In genomic region chr5:134905246-134905996, GRCh38 we compare ENCODE assay signal across 1 cellular context.
TF ChIP-seq lines count a peak whose summit lies in the region.

No MANE protein-coding gene starts in this region.

TF ChIP-seq in K562, 482 proteins besides CTCF, POLR2A, EP300 and RAD21 (continues in another document):
- TF ChIP-seq MLLT1 (IDR thresholded peaks at IDR 0.05) (peak in 1 of 2 experiments; percentile 41; a peak in 1 of 4 replicates), SMARCE1 (IDR thresholded peaks at IDR 0.05) (peak; percentile 57; the same call in 1 of the 2 replicates), JUN (IDR thresholded peaks at IDR 0.05; ENCODE audit: borderline replicate concordance, low read depth, low read length) (peak; percentile 3; the same call in 1 of the 2 replicates), JUN (CRISPR knock-in tag; IDR thresholded peaks at IDR 0.05; ENCODE audit: borderline replicate concordance) (no peak), POU5F1 (IDR thresholded peaks at IDR 0.05; ENCODE audit: borderline replicate concordance, low read depth, low read length, partially characterized antibody) (no peak), POLR2B (IDR thresholded peaks at IDR 0.05; ENCODE audit: low read depth, partially characterized antibody) (peak; percentile 16), CHD1 (IDR thresholded peaks at IDR 0.05; ENCODE audit: low read length) (peak; percentile 59), ZNF766 (CRISPR knock-in tag; conservative IDR thresholded peaks at IDR 0.05) (0 out of 2 replicates have a peak, but pooled peaks have one; percentile 8), L3MBTL2 (IDR thresholded peaks at IDR 0.05) (peak; percentile 27), TOE1 (IDR thresholded peaks at IDR 0.05; ENCODE audit: borderline replicate concordance) (peak; percentile 50; the same call in 1 of the 2 replicates), TOE1 (CRISPR knock-in tag; IDR thresholded peaks at IDR 0.05; ENCODE audit: borderline replicate concordance, low read depth) (no peak), NR2C1 (IDR thresholded peaks at IDR 0.05) (no peak), NR2C1 (tag; IDR thresholded peaks at IDR 0.05) (peak; percentile 78), ARNT (IDR thresholded peaks at IDR 0.05) (peak; percentile 20 to 63; a peak in 2 of 4 replicates), PHF8 (IDR thresholded peaks at IDR 0.05; ENCODE audit: borderline replicate concordance, low read length) (peak; percentile 55), U2AF1 (optimal IDR thresholded peaks at IDR 0.05; ENCODE audit: low read depth, low read length) (peak; percentile 6), GABPA (tag; conservative IDR thresholded peaks at IDR 0.05; ENCODE audit: low read depth) (peak; percentile 71), HDAC1 (IDR thresholded peaks at IDR 0.05) (peak in 1 of 2 experiments; percentile 24; a peak in 2 of 4 replicates), RBBP5 (IDR thresholded peaks at IDR 0.05; ENCODE audit: borderline replicate concordance, insufficient read depth, low read length, poor library complexity, severe bottlenecking) (peak; percentile 11), AFF4 (CRISPR knock-in tag; IDR thresholded peaks at IDR 0.05) (peak; percentile 86; the same call in 1 of the 2 replicates), NR3C1 (CRISPR knock-in tag; IDR thresholded peaks at IDR 0.05) (no peak), ETV5 (CRISPR knock-in tag; IDR thresholded peaks at IDR 0.05; ENCODE audit: low read depth) (0 out of 2 replicates have a peak, but pooled peaks have one; percentile 49), ETV1 (tag; conservative IDR thresholded peaks at IDR 0.05; ENCODE audit: low read depth) (peak; percentile 78), HLTF (IDR thresholded peaks at IDR 0.05) (no peak), ESRRA (IDR thresholded peaks at IDR 0.05; ENCODE audit: borderline replicate concordance, low read depth) (peak; percentile 62; the same call in 1 of the 2 replicates), RBFOX2 (IDR thresholded peaks at IDR 0.05; ENCODE audit: low read depth, low read length) (peak; percentile 79), SP1 (CRISPR knock-in tag; IDR thresholded peaks at IDR 0.05) (peak; percentile 62; the same call in 1 of the 2 replicates), FOXA3 (CRISPR knock-in tag; conservative IDR thresholded peaks at IDR 0.05 in 1 of 2, IDR thresholded peaks at IDR 0.05 in 1 of 2) (peak in 1 of 2 experiments; percentile 25; a peak in 1 of 4 replicates), SMARCC2 (IDR thresholded peaks at IDR 0.05; ENCODE audit: low read depth) (peak; percentile 42; the same call in 1 of the 2 replicates), MYBL2 (IDR thresholded peaks at IDR 0.05; ENCODE audit: low read depth) (peak; percentile 93), MYBL2 (CRISPR knock-in tag; IDR thresholded peaks at IDR 0.05; ENCODE audit: borderline replicate concordance) (no peak), NFYB (IDR thresholded peaks at IDR 0.05; ENCODE audit: extremely low read depth, insufficient read length) (no peak), E2F3 (CRISPR knock-in tag; IDR thresholded peaks at IDR 0.05) (peak; percentile 66; the same call in 1 of the 2 replicates), ZEB2 (IDR thresholded peaks at IDR 0.05) (peak; percentile 37; the same call in 1 of the 2 replicates), NR2C2 (CRISPR knock-in tag; IDR thresholded peaks at IDR 0.05) (no peak), NR2C2 (tag; IDR thresholded peaks at IDR 0.05) (peak; percentile 89), ZNF212 (CRISPR knock-in tag; IDR thresholded peaks at IDR 0.05) (no peak), RAD51 (IDR thresholded peaks at IDR 0.05; ENCODE audit: borderline replicate concordance, low read depth) (0 out of 2 replicates have a peak, but pooled peaks have one; percentile 25), SUPT5H (IDR thresholded peaks at IDR 0.05) (0 out of 2 replicates have a peak, but pooled peaks have one; percentile 33), PCBP1 (IDR thresholded peaks at IDR 0.05; ENCODE audit: low read depth, low read length, poor library complexity, severe bottlenecking) (no peak), ATF6 (CRISPR knock-in tag; IDR thresholded peaks at IDR 0.05) (no peak; the same call in 1 of the 2 replicates), CBX5 (IDR thresholded peaks at IDR 0.05; ENCODE audit: borderline replicate concordance, low read depth) (0 out of 2 replicates have a peak, but pooled peaks have one; percentile 59), ZNF639 (CRISPR knock-in tag; conservative IDR thresholded peaks at IDR 0.05 in 1 of 2, IDR thresholded peaks at IDR 0.05 in 1 of 2) (peak in 1 of 2 experiments; percentile 91; a peak in 2 of 4 replicates), FOXM1 (IDR thresholded peaks at IDR 0.05; ENCODE audit: low read depth) (peak; percentile 96), FOXM1 (CRISPR knock-in tag; IDR thresholded peaks at IDR 0.05; ENCODE audit: low read depth) (no peak)
- TF ChIP-seq, protein P1, sequence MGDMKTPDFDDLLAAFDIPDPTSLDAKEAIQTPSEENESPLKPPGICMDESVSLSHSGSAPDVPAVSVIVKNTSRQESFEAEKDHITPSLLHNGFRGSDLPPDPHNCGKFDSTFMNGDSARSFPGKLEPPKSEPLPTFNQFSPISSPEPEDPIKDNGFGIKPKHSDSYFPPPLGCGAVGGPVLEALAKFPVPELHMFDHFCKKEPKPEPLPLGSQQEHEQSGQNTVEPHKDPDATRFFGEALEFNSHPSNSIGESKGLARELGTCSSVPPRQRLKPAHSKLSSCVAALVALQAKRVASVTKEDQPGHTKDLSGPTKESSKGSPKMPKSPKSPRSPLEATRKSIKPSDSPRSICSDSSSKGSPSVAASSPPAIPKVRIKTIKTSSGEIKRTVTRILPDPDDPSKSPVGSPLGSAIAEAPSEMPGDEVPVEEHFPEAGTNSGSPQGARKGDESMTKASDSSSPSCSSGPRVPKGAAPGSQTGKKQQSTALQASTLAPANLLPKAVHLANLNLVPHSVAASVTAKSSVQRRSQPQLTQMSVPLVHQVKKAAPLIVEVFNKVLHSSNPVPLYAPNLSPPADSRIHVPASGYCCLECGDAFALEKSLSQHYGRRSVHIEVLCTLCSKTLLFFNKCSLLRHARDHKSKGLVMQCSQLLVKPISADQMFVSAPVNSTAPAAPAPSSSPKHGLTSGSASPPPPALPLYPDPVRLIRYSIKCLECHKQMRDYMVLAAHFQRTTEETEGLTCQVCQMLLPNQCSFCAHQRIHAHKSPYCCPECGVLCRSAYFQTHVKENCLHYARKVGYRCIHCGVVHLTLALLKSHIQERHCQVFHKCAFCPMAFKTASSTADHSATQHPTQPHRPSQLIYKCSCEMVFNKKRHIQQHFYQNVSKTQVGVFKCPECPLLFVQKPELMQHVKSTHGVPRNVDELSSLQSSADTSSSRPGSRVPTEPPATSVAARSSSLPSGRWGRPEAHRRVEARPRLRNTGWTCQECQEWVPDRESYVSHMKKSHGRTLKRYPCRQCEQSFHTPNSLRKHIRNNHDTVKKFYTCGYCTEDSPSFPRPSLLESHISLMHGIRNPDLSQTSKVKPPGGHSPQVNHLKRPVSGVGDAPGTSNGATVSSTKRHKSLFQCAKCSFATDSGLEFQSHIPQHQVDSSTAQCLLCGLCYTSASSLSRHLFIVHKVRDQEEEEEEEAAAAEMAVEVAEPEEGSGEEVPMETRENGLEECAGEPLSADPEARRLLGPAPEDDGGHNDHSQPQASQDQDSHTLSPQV (IDR thresholded peaks at IDR 0.05), result 0 out of 2 replicates have a peak, but pooled peaks have one; percentile 10
- TF ChIP-seq, protein P2, sequence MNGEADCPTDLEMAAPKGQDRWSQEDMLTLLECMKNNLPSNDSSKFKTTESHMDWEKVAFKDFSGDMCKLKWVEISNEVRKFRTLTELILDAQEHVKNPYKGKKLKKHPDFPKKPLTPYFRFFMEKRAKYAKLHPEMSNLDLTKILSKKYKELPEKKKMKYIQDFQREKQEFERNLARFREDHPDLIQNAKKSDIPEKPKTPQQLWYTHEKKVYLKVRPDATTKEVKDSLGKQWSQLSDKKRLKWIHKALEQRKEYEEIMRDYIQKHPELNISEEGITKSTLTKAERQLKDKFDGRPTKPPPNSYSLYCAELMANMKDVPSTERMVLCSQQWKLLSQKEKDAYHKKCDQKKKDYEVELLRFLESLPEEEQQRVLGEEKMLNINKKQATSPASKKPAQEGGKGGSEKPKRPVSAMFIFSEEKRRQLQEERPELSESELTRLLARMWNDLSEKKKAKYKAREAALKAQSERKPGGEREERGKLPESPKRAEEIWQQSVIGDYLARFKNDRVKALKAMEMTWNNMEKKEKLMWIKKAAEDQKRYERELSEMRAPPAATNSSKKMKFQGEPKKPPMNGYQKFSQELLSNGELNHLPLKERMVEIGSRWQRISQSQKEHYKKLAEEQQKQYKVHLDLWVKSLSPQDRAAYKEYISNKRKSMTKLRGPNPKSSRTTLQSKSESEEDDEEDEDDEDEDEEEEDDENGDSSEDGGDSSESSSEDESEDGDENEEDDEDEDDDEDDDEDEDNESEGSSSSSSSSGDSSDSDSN (IDR thresholded peaks at IDR 0.05; ENCODE audit: borderline replicate concordance in 1 of 2, low read depth in 2 of 2, low read length in 2 of 2), result peak in 1 of 2 experiments; percentile 18
- TF ChIP-seq, protein P3, sequence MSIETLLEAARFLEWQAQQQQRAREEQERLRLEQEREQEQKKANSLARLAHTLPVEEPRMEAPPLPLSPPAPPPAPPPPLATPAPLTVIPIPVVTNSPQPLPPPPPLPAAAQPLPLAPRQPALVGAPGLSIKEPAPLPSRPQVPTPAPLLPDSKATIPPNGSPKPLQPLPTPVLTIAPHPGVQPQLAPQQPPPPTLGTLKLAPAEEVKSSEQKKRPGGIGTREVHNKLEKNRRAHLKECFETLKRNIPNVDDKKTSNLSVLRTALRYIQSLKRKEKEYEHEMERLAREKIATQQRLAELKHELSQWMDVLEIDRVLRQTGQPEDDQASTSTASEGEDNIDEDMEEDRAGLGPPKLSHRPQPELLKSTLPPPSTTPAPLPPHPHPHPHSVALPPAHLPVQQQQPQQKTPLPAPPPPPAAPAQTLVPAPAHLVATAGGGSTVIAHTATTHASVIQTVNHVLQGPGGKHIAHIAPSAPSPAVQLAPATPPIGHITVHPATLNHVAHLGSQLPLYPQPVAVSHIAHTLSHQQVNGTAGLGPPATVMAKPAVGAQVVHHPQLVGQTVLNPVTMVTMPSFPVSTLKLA (conservative IDR thresholded peaks at IDR 0.05), result peak in 1 of 2 experiments; percentile 18; a peak in 1 of 4 replicates
- TF ChIP-seq, protein P4, sequence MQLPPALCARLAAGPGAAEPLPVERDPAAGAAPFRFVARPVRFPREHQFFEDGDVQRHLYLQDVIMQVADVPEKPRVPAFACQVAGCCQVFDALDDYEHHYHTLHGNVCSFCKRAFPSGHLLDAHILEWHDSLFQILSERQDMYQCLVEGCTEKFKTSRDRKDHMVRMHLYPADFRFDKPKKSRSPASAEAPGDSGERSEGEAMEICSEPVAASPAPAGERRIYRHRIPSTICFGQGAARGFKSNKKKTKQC (CRISPR knock-in tag; IDR thresholded peaks at IDR 0.05), result peak; percentile 69; the same call in 1 of the 2 replicates
